Comparison of ENCODE assay signal across 8 cellular contexts in the genomic region with DNA sequence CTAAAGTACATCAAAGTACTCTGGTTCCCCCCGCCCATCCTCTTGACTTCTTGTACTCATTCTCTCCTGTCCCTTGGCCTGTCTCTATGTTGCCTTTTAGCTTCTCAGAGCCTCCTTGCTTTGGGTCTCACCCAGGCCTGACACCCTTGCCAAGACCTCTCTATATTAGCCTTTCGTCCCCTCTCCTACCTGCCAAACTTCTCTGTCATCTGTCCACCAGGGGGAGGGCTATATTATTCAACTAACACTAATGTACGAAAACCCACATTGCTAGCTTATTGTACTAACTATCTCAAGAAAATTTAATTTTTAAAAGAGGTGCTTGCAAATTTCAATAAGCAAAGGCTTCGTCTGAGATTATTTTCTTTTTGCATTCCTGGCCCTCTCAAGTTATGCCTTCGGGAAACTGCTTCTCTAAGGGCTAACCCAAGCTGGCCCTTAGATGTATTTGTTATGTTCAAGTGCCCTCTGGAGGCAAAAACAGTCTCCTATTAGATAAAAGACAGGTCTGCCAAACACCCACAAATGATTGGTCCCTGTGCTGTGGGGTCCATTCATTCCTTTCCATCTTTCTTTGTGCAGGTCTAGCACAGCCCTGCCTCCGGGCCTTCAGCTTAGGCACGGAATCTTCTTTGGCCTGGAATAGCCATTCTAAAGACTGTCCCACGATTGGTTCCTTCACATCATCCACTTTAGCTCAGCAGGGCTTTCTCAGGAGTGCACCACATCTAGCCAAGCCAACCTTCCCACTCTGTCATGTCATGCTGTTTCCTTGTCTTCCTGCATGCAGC. TPM values are rescaled to one million over a fixed set of nuclear protein-coding genes. Genes with fewer than 3 reads are reported as not detected.
DNase-seq lines count a peak whose midpoint lies in the region; ATAC-seq and TF ChIP-seq lines count a peak whose summit lies in the region.

No MANE protein-coding gene starts in this region.

- TF ChIP-seq CTCF in Peyer's patch (IDR thresholded peaks at IDR 0.05): peak in 5 of 6 experiments; percentile 66 to 80 (median 77)

- no peak overlapping the region for H3K9ac ChIP-seq in iPS-18a (ENCODE audit: low read length)

- peak; percentile 14 for DNase-seq in DMS79 treated with DMSO at 0.1 percent for 48 hours (lab: John Stamatoyannopoulos, UW)
- DNase-seq in DMS79 (lab: John Stamatoyannopoulos, UW): no peak
- DNase-seq in Peyer's patch: peak in 2 of 3 donors; percentile 65 to 76
- peak; percentile 65 for DNase-seq in astrocyte of the hippocampus (ENCODE audit: low read depth, low spot score)

- peaks cover 0 to 7% (median 0%) of the 10 kb centered on the region in 4 donors for H3K4me1 ChIP-seq in Peyer's patch
- H3K4me1 ChIP-seq in iPS-18a (ENCODE audit: control insufficient read depth, low read depth, low read length): no peaks in the 10 kb centered on the region

- H3K27ac ChIP-seq in Peyer's patch: peak overlapping the region; percentile 24 to 72 (median 66)
- H3K27ac ChIP-seq in iPS-18a (ENCODE audit: low read length): no peak overlapping the region
- peak overlapping the region in 13 of 21 experiments; percentile 5 to 83 (median 57) for H3K27ac ChIP-seq in skin epidermis

- no peaks in the 10 kb centered on the region for H3K36me3 ChIP-seq in Peyer's patch
- no peaks in the 10 kb centered on the region for H3K36me3 ChIP-seq in iPS-18a (ENCODE audit: control insufficient read depth, low read depth, low read length)

- peak; percentile 58 for TF ChIP-seq RAD21 in Ishikawa (IDR thresholded peaks at IDR 0.05; ENCODE audit: low read depth)

- H3K9me3 ChIP-seq in Peyer's patch (no peaks in the 10 kb centered on the region), iPS-18a (ENCODE audit: control insufficient read depth, low read depth, low read length) (no peaks in the 10 kb centered on the region)

- TF ChIP-seq EP300 in Ishikawa (IDR thresholded peaks at IDR 0.05; ENCODE audit: borderline replicate concordance): no peak

- no peak for TF ChIP-seq POLR2A in Peyer's patch (IDR thresholded peaks at IDR 0.05)

- H3K4me3 ChIP-seq in Peyer's patch (peak overlapping the region in 3 of 4 donors; percentile 0 to 34 (median 3)), iPS-18a (ENCODE audit: low read length) (peak overlapping the region; percentile 54), skin epidermis (peak overlapping the region in 2 of 7 experiments; percentile 2 to 6)

- peak; percentile 85 for ATAC-seq in GM21786 (IDR thresholded peaks at IDR 0.05; ENCODE audit: unreplicated experiment)

- no peaks in the 10 kb centered on the region for H3K27me3 ChIP-seq in Peyer's patch
- no peaks in the 10 kb centered on the region for H3K27me3 ChIP-seq in iPS-18a (ENCODE audit: control insufficient read depth, insufficient read depth, low read length)

TF ChIP-seq in Ishikawa, 13 proteins besides CTCF, POLR2A, EP300 and RAD21:
- TF ChIP-seq TCF12 (IDR thresholded peaks at IDR 0.05; ENCODE audit: low read depth): no peak
- no peak for TF ChIP-seq FOXM1 (IDR thresholded peaks at IDR 0.05; ENCODE audit: borderline replicate concordance, low read depth)
- no peak for TF ChIP-seq NFIC (IDR thresholded peaks at IDR 0.05)
- TF ChIP-seq EGR1 (IDR thresholded peaks at IDR 0.05): no peak
- TF ChIP-seq CEBPB (IDR thresholded peaks at IDR 0.05): no peak
- TF ChIP-seq TEAD4 (IDR thresholded peaks at IDR 0.05): no peak
- no peak for TF ChIP-seq ZBTB7A (IDR thresholded peaks at IDR 0.05; ENCODE audit: low read depth)
- TF ChIP-seq, protein P1, sequence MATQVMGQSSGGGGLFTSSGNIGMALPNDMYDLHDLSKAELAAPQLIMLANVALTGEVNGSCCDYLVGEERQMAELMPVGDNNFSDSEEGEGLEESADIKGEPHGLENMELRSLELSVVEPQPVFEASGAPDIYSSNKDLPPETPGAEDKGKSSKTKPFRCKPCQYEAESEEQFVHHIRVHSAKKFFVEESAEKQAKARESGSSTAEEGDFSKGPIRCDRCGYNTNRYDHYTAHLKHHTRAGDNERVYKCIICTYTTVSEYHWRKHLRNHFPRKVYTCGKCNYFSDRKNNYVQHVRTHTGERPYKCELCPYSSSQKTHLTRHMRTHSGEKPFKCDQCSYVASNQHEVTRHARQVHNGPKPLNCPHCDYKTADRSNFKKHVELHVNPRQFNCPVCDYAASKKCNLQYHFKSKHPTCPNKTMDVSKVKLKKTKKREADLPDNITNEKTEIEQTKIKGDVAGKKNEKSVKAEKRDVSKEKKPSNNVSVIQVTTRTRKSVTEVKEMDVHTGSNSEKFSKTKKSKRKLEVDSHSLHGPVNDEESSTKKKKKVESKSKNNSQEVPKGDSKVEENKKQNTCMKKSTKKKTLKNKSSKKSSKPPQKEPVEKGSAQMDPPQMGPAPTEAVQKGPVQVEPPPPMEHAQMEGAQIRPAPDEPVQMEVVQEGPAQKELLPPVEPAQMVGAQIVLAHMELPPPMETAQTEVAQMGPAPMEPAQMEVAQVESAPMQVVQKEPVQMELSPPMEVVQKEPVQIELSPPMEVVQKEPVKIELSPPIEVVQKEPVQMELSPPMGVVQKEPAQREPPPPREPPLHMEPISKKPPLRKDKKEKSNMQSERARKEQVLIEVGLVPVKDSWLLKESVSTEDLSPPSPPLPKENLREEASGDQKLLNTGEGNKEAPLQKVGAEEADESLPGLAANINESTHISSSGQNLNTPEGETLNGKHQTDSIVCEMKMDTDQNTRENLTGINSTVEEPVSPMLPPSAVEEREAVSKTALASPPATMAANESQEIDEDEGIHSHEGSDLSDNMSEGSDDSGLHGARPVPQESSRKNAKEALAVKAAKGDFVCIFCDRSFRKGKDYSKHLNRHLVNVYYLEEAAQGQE (IDR thresholded peaks at IDR 0.05; ENCODE audit: low read depth): no peak
- no peak for TF ChIP-seq TAF1 (IDR thresholded peaks at IDR 0.05; ENCODE audit: low read depth)
- TF ChIP-seq, protein P2, sequence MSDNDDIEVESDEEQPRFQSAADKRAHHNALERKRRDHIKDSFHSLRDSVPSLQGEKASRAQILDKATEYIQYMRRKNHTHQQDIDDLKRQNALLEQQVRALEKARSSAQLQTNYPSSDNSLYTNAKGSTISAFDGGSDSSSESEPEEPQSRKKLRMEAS (IDR thresholded peaks at IDR 0.05): no peak
- TF ChIP-seq, protein P3, sequence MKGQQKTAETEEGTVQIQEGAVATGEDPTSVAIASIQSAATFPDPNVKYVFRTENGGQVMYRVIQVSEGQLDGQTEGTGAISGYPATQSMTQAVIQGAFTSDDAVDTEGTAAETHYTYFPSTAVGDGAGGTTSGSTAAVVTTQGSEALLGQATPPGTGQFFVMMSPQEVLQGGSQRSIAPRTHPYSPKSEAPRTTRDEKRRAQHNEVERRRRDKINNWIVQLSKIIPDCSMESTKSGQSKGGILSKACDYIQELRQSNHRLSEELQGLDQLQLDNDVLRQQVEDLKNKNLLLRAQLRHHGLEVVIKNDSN (IDR thresholded peaks at IDR 0.05): no peak
- no peak for TF ChIP-seq YY1 (IDR thresholded peaks at IDR 0.05; ENCODE audit: low read depth)

RNA-seq across cellular contexts. Expression of a gene that starts 6.4 kb away (rescaled TPM):
- total RNA-seq in Peyer's patch: 10 to 100 TPM; 12.4 to 26.8 (median 18.9) TPM

RNA-seq across cellular contexts. Expression of a gene that starts 12.1 kb away (rescaled TPM):
- total RNA-seq in Peyer's patch: 10 to 100 TPM; 19.0 to 92.8 (median 75.5) TPM
